Comparison of ENCODE assay signal across 12 cellular contexts in genomic region chr12:47824198-47824597, GRCh38. TPM values are rescaled to one million over a fixed set of nuclear protein-coding genes. Genes with fewer than 3 reads are reported as not detected.
DNase-seq lines count a peak whose midpoint lies in the region; ATAC-seq and TF ChIP-seq lines count a peak whose summit lies in the region.
"Had no signal": no experiment of that assay in that cellular context is flagged by ENCODE, and none has a peak within 500 bp of the region (broad histone marks: within the 10 kb centered on the region; RNA-seq: fewer than 3 reads in every experiment).

No MANE protein-coding gene starts in this region.

- H3K27ac Mint-ChIP-seq in activated T-cell treated with anti-CD3 and anti-CD28 coated beads, Interleukin-2, amount 50 U/mL, for 72 hours: peak overlapping the region; percentile 79
- H3K27ac Mint-ChIP-seq in mesothelial cell of epicardium: peak overlapping the region; percentile 54

- DNase-seq in heart left ventricle: peak in 1 of 5 donors; percentile 23
- no peak for DNase-seq in left cardiac atrium
- peak in 1 of 2 donors; percentile 46 for DNase-seq in activated T-cell treated with anti-CD3 and anti-CD28 coated beads, Interleukin-2, amount 50 U/mL, for 72 hours
- no peak for DNase-seq in mesothelial cell of epicardium (ENCODE audit: low spot score in 2 of 2, unreplicated experiment in 2 of 2)
- DNase-seq in upper lobe of left lung: no peak
- no peak for DNase-seq in HPDE6-E6E7 (ENCODE audit: extremely low spot score)
- no peak for DNase-seq in G401 (ENCODE audit: low spot score)
- DNase-seq in dedifferentiated amniotic fluid mesenchymal stem cell (ENCODE audit: extremely low spot score): no peak
- DNase-seq: caudate nucleus; KG1; NCI-H69; stimulated activated CD4-positive, alpha-beta T cell treated with anti-CD3 and anti-CD28 coated beads, Interleukin-1b, Interleukin-23, amount 100 ng/mL, for 48 hours had no signal

- H3K27me3 ChIP-seq in heart left ventricle (no peaks in the 10 kb centered on the region), upper lobe of left lung (no peaks in the 10 kb centered on the region)

- ATAC-seq in heart left ventricle (no peak), left cardiac atrium (no peak), upper lobe of left lung (ENCODE audit: low FRiP score in 2 of 2) (no peak)
- ATAC-seq in activated T-cell treated with anti-CD3 and anti-CD28 coated beads, Interleukin-2, amount 50 U/mL, for 72 hours (replicated peaks in 1 of 2): peak; percentile 23 to 41

- TF ChIP-seq POLR2A in heart left ventricle (IDR thresholded peaks at IDR 0.05): no peak
- no peak for TF ChIP-seq POLR2A in upper lobe of left lung (IDR thresholded peaks at IDR 0.05)

- intact Hi-C loops in heart left ventricle (cut with DNase I): no loop called here
- intact Hi-C loops in left cardiac atrium (cut with DNase I): no loop called here

- no peak overlapping the region for H3K4me3 ChIP-seq in heart left ventricle
- H3K4me3 ChIP-seq in upper lobe of left lung: no peak overlapping the region

- H3K4me1 ChIP-seq in heart left ventricle (peaks cover 5 to 88% (median 73%) of the 10 kb centered on the region in 12 donors), upper lobe of left lung (peaks cover 85 to 92% (median 87%) of the 10 kb centered on the region in 4 donors)

- no peaks in the 10 kb centered on the region for H3K9me3 Mint-ChIP-seq in activated T-cell treated with anti-CD3 and anti-CD28 coated beads, Interleukin-2, amount 50 U/mL, for 72 hours
- no peaks in the 10 kb centered on the region for H3K9me3 Mint-ChIP-seq in mesothelial cell of epicardium

- no peak for TF ChIP-seq EP300 in upper lobe of left lung (IDR thresholded peaks at IDR 0.05)

- peaks cover 89% of the 10 kb centered on the region for H3K4me1 Mint-ChIP-seq in activated T-cell treated with anti-CD3 and anti-CD28 coated beads, Interleukin-2, amount 50 U/mL, for 72 hours (ENCODE audit: low read depth)
- peaks cover 55% of the 10 kb centered on the region for H3K4me1 Mint-ChIP-seq in mesothelial cell of epicardium

- in situ Hi-C loops in G401 (cut with HindIII; ENCODE audit: low sequenced_read_pairs): no loop called here

- H3K36me3 Mint-ChIP-seq in activated T-cell treated with anti-CD3 and anti-CD28 coated beads, Interleukin-2, amount 50 U/mL, for 72 hours (ENCODE audit: insufficient read depth in 2 of 2): peaks cover 0 to 2% of the 10 kb centered on the region in 2 donors
- H3K36me3 Mint-ChIP-seq in mesothelial cell of epicardium: no peaks in the 10 kb centered on the region

- H3K9me3 ChIP-seq in heart left ventricle (no peaks in the 10 kb centered on the region), upper lobe of left lung (no peaks in the 10 kb centered on the region)

- H3K36me3 ChIP-seq in heart left ventricle (no peaks in the 10 kb centered on the region), upper lobe of left lung (no peaks in the 10 kb centered on the region)

- no peak for TF ChIP-seq CTCF in heart left ventricle (IDR thresholded peaks at IDR 0.05)
- TF ChIP-seq CTCF in mesothelial cell of epicardium (IDR thresholded peaks at IDR 0.05; ENCODE audit: unreplicated experiment): no peak
- TF ChIP-seq CTCF in upper lobe of left lung (IDR thresholded peaks at IDR 0.05): no peak

- 60 to 73% (median 71%) methylated on average over 2 of the region's 2 CpGs for WGBS in heart left ventricle, 4 donors
- WGBS in upper lobe of left lung, 2 donors: 46 to 51% methylated on average over 2 of the region's 2 CpGs

- H3K27ac ChIP-seq in heart left ventricle (peak overlapping the region; percentile 44 to 99 (median 79)), upper lobe of left lung (peak overlapping the region; percentile 97 to 99 (median 98))

- peak overlapping the region; percentile 33 to 62 for H3K4me3 Mint-ChIP-seq in activated T-cell treated with anti-CD3 and anti-CD28 coated beads, Interleukin-2, amount 50 U/mL, for 72 hours
- no peak overlapping the region for H3K4me3 Mint-ChIP-seq in mesothelial cell of epicardium

- H3K27me3 Mint-ChIP-seq in activated T-cell treated with anti-CD3 and anti-CD28 coated beads, Interleukin-2, amount 50 U/mL, for 72 hours (ENCODE audit: low read depth): no peaks in the 10 kb centered on the region
- no peaks in the 10 kb centered on the region for H3K27me3 Mint-ChIP-seq in mesothelial cell of epicardium (ENCODE audit: low read depth)

RNA-seq across cellular contexts. Expression of gene HDAC7, which starts 4.5 kb away (rescaled TPM):
- 10 to 100 TPM; 27.4 to 63.0 (median 38.6) TPM for total RNA-seq in heart left ventricle
- 10 to 100 TPM; 42.2 to 43.9 TPM for polyA plus RNA-seq in heart left ventricle
- total RNA-seq in left cardiac atrium: 10 to 100 TPM; 41.6 to 58.0 TPM
- 100 to 1,000 TPM; 288 to 350 TPM for total RNA-seq in activated T-cell treated with anti-CD3 and anti-CD28 coated beads, Interleukin-2, amount 50 U/mL, for 72 hours
- 113 to 132 TPM (median 123 TPM) in 3 replicates for total RNA-seq in mesothelial cell of epicardium
- total RNA-seq in upper lobe of left lung: 100 to 1,000 TPM in 4 of 6 donors, 10 to 100 TPM in 2; 66.6 to 164 (median 126) TPM
- total RNA-seq in G401 (2014; rRNA removed; shearing (Covaris generic)): 26.8 and 46.8 TPM in 2 replicates

RNA-seq across cellular contexts. Expression of gene SLC48A1, which starts 51.2 kb away (rescaled TPM):
- 10 to 100 TPM; 17.6 to 68.2 (median 23.9) TPM for total RNA-seq in heart left ventricle
- polyA plus RNA-seq in heart left ventricle: 10 to 100 TPM; 13.0 to 16.5 TPM
- 10 to 100 TPM; 22.1 to 28.9 TPM for total RNA-seq in left cardiac atrium
- total RNA-seq in activated T-cell treated with anti-CD3 and anti-CD28 coated beads, Interleukin-2, amount 50 U/mL, for 72 hours: 10 to 100 TPM; 14.6 to 15.2 TPM
- 25.3 to 27.7 TPM (median 27.0 TPM) in 3 replicates for total RNA-seq in mesothelial cell of epicardium
- total RNA-seq in upper lobe of left lung: 10 to 100 TPM; 26.5 to 36.5 (median 33.9) TPM
- total RNA-seq in G401 (2014; rRNA removed; shearing (Covaris generic)): 32.3 and 34.4 TPM in 2 replicates

Comparison
In these comparisons a context has a peak if more than half of its experiments do, and no peak if none do; other contexts are left out.
1. ATAC-seq: peak in activated T-cell treated with anti-CD3 and anti-CD28 coated beads, Interleukin-2, amount 50 U/mL, for 72 hours (2 of 2); none in heart left ventricle (0 of 4), left cardiac atrium (0 of 2) and upper lobe of left lung (0 of 2).